9 cellular contexts compared by ENCODE assay signal in the genomic region with DNA sequence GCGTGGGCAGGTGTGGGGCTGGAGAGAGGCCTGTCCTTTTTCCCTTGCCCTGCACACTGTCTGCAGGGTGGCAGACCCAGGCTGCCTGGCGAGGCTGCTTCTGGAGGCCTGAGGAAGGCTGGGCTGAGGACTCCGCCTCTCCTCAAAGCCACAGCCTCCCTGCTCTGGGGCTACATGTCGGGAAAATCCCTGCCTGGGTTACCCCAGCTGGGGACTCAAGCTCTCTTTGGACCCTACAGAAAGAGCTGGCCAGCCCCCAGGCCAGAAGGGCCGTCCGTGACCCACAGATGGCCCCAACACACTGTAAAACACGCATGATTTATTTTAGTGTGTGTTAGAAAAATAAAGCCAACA. TPM values are rescaled to one million over a fixed set of nuclear protein-coding genes. Genes with fewer than 3 reads are reported as not detected.
DNase-seq lines count a peak whose midpoint lies in the region; ATAC-seq and TF ChIP-seq lines count a peak whose summit lies in the region.
"Had no signal": no experiment of that assay in that cellular context is flagged by ENCODE, and none has a peak within 500 bp of the region (broad histone marks: within the 10 kb centered on the region; RNA-seq: fewer than 3 reads in every experiment).

No MANE protein-coding gene starts in this region.

- H3K4me2 ChIP-seq in smooth muscle cell: peak overlapping the region; percentile 73

- peak overlapping the region; percentile 70 for H3K9ac ChIP-seq in smooth muscle cell (ENCODE audit: low read depth)

- H3K4me1 ChIP-seq in smooth muscle cell (ENCODE audit: low read depth): peaks cover 29% of the 10 kb centered on the region

- H3K27ac ChIP-seq in adipose tissue (ENCODE audit: low read depth, low read length) (peak overlapping the region; percentile 34), smooth muscle cell (ENCODE audit: low read depth) (peak overlapping the region; percentile 90)

- H3K36me3 ChIP-seq in smooth muscle cell (ENCODE audit: low read depth): no peaks in the 10 kb centered on the region

- H3K79me2 ChIP-seq in smooth muscle cell (ENCODE audit: low read depth): no peaks in the 10 kb centered on the region

- 53 to 76% (median 57%) methylated on average over 7 of the region's 7 CpGs for WGBS in adipose tissue, 3 donors
- WGBS in smooth muscle cell (ENCODE audit: low lambda C conversion rate): 52% methylated on average over 7 of the region's 7 CpGs

- H2AFZ ChIP-seq in smooth muscle cell (ENCODE audit: low read depth): peak overlapping the region; percentile 9

- H3K4me3 ChIP-seq in smooth muscle cell: no peak overlapping the region

- H4K20me1 ChIP-seq in smooth muscle cell (ENCODE audit: low read depth): no peaks in the 10 kb centered on the region

- ATAC-seq in GM18511 (IDR thresholded peaks at IDR 0.05; ENCODE audit: unreplicated experiment): no peak
- ATAC-seq in HG03196 (IDR thresholded peaks at IDR 0.05; ENCODE audit: unreplicated experiment): no peak

- no peaks in the 10 kb centered on the region for H3K27me3 ChIP-seq in smooth muscle cell (ENCODE audit: low read depth)

- DNase-seq in HT-29 (ENCODE audit: low spot score) (peak; percentile 55), iris pigment epithelial cell (ENCODE audit: low read depth) (peak; percentile 36), smooth muscle cell (lab: John Stamatoyannopoulos, UW; ENCODE audit: unreplicated experiment) (no peak), hepatic stellate cell (ENCODE audit: low spot score) (no peak)
- no peak for DNase-seq in activated CD8-positive, alpha-beta memory T cell treated with anti-CD3 and anti-CD28 coated beads, Interleukin-2, amount 50 U/mL, for 48 hours
- DNase-seq: midbrain had no signal

- no peaks in the 10 kb centered on the region for H3K9me3 ChIP-seq in smooth muscle cell (replicated peaks; ENCODE audit: low read depth)

- TF ChIP-seq CTCF in smooth muscle cell (IDR thresholded peaks at IDR 0.05; ENCODE audit: borderline replicate concordance, insufficient read depth, poor library complexity, severe bottlenecking): no peak

- peaks cover 5% of the 10 kb centered on the region for H3F3A ChIP-seq in smooth muscle cell (ENCODE audit: low read depth)

RNA-seq across cellular contexts. Expression of gene SLC38A10, which starts 33.8 kb away (rescaled TPM):
- total RNA-seq in HT-29 (2014; rRNA removed; shearing (Covaris generic)): 109 and 116 TPM in 2 replicates
- polyA plus RNA-seq in adipose tissue: 100 to 1,000 TPM in 1 of 3 donors, 10 to 100 TPM in 2; 40.7 to 115 (median 80.2) TPM
- total RNA-seq in smooth muscle cell: 61.4 and 61.6 TPM in 2 replicates
- polyA plus RNA-seq in smooth muscle cell: 97.1 and 98.4 TPM in 2 replicates

Comparison
In these comparisons a context has a peak if more than half of its experiments do, and no peak if none do; other contexts are left out.
1. DNase-seq: peak in HT-29 (single experiment) and iris pigment epithelial cell (single experiment); none in smooth muscle cell (single experiment), hepatic stellate cell (single experiment) and activated CD8-positive, alpha-beta memory T cell treated with anti-CD3 and anti-CD28 coated beads, Interleukin-2, amount 50 U/mL, for 48 hours (single experiment).